2 cellular contexts compared by ENCODE assay signal in the genomic region with DNA sequence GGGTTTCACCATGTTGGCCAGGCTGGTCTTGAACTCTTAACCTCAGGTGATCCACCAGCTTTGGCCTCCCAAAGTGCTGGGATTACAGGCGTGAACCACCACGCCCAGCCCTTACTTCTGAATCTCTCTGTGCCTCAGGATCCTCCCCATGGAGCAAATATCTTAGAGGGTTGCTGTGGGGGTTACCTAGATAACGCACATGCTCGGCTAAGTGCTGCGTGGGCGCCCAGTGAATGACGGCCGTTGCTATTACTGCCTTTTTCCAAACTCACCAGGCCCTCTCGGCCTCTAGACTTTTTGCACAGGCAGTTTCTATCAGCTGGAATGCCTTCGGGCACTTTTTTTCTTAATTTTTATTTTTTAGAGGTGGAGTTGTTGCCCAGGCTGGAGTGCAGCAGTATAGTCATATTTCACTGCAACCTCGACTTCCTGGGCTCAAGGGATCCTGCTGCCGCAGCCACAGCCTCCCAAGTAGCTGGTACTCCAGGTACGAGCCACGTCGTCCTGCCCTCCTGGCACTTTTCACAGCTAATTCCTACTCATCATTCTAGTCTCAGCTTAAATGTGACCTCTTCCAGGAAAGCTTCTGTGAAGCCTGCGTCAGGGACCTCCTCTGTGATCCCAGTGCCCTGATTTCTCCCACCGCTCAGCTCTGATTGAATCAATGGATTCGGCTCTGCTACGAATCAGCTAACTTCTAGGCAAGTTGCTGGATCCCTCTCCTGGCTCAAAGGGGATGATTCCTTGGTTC.
TF ChIP-seq lines count a peak whose summit lies in the region.

No MANE protein-coding gene starts in this region.

TF ChIP-seq in GM23338, 12 proteins besides CTCF, POLR2A, EP300 and RAD21:
- TF ChIP-seq EZH2 (IDR thresholded peaks at IDR 0.05; ENCODE audit: low read depth, unreplicated experiment) (no peak), CREB1 (CRISPR knock-in tag; IDR thresholded peaks at IDR 0.05; ENCODE audit: low read depth) (no peak)
- TF ChIP-seq, protein P1, sequence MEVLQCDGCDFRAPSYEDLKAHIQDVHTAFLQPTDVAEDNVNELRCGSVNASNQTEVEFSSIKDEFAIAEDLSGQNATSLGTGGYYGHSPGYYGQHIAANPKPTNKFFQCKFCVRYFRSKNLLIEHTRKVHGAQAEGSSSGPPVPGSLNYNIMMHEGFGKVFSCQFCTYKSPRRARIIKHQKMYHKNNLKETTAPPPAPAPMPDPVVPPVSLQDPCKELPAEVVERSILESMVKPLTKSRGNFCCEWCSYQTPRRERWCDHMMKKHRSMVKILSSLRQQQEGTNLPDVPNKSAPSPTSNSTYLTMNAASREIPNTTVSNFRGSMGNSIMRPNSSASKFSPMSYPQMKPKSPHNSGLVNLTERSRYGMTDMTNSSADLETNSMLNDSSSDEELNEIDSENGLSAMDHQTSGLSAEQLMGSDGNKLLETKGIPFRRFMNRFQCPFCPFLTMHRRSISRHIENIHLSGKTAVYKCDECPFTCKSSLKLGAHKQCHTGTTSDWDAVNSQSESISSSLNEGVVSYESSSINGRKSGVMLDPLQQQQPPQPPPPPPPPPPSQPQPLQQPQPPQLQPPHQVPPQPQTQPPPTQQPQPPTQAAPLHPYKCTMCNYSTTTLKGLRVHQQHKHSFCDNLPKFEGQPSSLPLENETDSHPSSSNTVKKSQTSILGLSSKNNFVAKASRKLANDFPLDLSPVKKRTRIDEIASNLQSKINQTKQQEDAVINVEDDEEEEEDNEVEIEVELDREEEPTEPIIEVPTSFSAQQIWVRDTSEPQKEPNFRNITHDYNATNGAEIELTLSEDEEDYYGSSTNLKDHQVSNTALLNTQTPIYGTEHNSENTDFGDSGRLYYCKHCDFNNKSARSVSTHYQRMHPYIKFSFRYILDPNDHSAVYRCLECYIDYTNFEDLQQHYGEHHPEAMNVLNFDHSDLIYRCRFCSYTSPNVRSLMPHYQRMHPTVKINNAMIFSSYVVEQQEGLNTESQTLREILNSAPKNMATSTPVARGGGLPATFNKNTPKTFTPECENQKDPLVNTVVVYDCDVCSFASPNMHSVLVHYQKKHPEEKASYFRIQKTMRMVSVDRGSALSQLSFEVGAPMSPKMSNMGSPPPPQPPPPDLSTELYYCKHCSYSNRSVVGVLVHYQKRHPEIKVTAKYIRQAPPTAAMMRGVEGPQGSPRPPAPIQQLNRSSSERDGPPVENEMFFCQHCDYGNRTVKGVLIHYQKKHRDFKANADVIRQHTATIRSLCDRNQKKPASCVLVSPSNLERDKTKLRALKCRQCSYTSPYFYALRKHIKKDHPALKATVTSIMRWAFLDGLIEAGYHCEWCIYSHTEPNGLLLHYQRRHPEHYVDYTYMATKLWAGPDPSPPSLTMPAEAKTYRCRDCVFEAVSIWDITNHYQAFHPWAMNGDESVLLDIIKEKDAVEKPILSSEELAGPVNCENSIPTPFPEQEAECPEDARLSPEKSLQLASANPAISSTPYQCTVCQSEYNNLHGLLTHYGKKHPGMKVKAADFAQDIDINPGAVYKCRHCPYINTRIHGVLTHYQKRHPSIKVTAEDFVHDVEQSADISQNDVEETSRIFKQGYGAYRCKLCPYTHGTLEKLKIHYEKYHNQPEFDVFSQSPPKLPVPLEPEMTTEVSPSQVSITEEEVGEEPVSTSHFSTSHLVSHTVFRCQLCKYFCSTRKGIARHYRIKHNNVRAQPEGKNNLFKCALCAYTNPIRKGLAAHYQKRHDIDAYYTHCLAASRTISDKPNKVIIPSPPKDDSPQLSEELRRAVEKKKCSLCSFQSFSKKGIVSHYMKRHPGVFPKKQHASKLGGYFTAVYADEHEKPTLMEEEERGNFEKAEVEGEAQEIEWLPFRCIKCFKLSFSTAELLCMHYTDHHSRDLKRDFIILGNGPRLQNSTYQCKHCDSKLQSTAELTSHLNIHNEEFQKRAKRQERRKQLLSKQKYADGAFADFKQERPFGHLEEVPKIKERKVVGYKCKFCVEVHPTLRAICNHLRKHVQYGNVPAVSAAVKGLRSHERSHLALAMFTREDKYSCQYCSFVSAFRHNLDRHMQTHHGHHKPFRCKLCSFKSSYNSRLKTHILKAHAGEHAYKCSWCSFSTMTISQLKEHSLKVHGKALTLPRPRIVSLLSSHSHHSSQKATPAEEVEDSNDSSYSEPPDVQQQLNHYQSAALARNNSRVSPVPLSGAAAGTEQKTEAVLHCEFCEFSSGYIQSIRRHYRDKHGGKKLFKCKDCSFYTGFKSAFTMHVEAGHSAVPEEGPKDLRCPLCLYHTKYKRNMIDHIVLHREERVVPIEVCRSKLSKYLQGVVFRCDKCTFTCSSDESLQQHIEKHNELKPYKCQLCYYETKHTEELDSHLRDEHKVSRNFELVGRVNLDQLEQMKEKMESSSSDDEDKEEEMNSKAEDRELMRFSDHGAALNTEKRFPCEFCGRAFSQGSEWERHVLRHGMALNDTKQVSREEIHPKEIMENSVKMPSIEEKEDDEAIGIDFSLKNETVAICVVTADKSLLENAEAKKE (CRISPR knock-in tag; IDR thresholded peaks at IDR 0.05), result no peak

TF ChIP-seq in H1, 55 proteins besides CTCF, POLR2A, EP300 and RAD21:
- TF ChIP-seq YY1 (IDR thresholded peaks at IDR 0.05; ENCODE audit: low read depth, low read length) (no peak), ASH2L (IDR thresholded peaks at IDR 0.05; ENCODE audit: low read length) (peak; percentile 45)
